Comparison of ENCODE assay signal across 11 cellular contexts in the genomic region with DNA sequence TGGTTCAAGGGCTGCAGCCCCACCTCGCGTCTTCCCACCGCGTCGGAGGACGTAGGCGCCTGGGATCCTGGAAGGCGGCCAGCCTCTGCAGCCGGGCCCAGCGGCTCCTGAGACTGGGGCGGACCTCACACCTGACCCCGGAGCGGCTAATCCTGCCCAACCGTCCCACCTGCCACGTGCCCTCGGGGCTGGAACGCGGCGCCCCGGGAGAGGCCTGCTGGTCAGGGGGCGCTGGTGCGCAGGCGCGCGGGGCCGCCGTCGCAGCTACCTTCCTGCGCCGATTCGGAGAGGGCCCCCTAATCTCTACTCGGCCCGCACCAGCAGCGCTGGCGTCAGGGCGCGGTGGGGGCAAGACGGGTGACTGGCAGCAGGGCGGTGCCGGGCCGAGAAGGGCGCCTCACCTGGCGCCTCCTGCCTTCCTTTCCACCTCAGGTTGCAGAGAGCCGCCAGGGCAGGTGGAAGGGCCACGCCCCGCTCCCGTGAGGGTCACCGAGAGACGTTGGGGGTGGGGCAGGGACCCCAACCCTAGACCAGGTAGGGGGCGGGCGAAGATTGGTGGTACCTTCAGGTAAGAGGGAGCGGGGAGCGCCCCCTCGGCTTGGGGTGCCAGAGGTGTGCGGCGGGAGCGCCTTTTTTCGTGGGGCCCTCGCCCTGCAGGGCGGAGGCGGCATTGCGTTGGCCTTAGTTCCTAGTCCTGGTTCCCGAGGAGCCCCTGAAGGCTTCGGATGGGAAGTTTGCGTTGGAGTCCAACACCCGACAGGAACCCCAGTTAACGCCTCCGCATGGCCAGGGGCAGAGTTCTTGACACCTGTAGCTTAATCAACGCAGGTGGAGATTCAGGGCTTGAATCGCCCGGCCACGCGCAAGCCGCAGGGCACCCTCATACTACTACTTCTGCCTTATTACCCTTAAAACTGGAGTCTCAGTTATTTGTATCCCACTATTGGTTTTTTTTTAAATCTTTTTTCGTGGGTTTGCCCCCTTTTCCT. TPM values are rescaled to one million over a fixed set of nuclear protein-coding genes. Genes with fewer than 3 reads are reported as not detected.
DNase-seq lines count a peak whose midpoint lies in the region; ATAC-seq, FAIRE-seq and TF ChIP-seq lines count a peak whose summit lies in the region.
"Had no signal": no experiment of that assay in that cellular context is flagged by ENCODE, and none has a peak within 500 bp of the region (broad histone marks: within the 10 kb centered on the region; RNA-seq: fewer than 3 reads in every experiment).

A gene with protein sequence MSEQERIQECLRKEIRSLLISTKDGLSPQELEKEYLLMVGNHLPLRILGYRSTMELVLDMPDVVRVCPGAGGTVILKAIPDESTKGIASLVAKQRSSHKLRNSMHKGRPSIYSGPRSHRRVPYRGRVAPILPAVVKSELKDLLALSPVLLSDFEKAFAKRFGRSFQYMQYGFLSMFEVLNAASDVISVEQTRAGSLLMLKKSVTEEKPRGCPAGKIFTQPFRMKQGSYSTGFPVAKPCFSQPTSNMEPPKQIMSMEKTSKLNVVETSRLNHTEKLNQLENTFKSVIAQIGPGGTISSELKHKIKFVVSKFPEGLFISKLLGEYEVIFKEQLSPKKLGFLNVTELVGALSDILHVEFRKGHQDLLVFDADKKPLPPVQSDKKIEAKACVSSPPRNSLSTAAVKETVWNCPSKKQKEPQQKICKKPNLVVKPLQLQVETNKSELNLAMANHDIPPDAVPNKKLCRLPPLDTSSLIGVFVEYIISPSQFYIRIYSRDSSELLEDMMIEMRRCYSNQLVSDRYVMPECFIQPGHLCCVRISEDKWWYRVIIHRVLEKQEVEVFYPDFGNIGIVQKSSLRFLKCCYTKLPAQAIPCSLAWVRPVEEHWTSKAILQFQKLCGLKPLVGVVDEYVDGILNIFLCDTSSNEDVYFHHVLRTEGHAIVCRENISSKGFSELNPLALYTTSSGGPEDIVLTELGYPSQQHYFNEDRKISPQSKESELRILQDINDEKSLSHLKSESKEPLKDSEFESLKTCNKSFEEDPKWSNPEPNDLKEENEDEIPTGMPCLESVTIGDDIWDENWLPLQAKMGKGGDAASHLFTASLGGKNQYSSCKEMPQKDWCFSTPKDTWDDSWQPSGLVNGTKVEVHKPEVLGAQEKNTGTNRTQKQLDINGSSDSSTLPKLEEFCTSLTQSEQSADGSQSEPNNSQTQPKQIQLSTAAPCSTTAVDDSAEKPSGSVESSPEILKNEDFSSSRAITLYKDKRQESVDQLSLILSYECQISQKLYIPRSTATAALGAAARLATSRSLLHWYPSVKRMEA (plus strand): TSS at position 241 of the 989 bp plus-strand sequence. CDS start 784 bp downstream, outside the sequence.

- no peak within 1 kb of the TSS for H3K27ac Mint-ChIP-seq in T-helper 2 cell treated with Interferon-gamma antibody and Interleukin-4, amounts not matched to agents 5 μg/mL and 100 μg/mL, for 36 hours
- H3K27ac Mint-ChIP-seq: T-helper 1 cell treated with Interleukin-12 subunit alpha and Interleukin-12 subunit beta and Interleukin-4 antibody, amounts not matched to agents 30 μg/mL and 1 μg/mL, for 36 hours had no signal

- H3K4me2 ChIP-seq in keratinocyte (ENCODE audit: control insufficient read depth, extremely low read depth, insufficient read depth, low read depth, low read length) = peak within 1 kb of the TSS; percentile 50

- DNase-seq in NCI-H524 (lab: John Stamatoyannopoulos, UW) = peak; percentile 19 to 23
- DNase-seq in NCI-H524 treated with DMSO at 0.1 percent for 48 hours (lab: John Stamatoyannopoulos, UW) = no peak
- no peak for DNase-seq in adipocyte (ENCODE audit: low read depth)
- no peak for DNase-seq in keratinocyte (ENCODE audit: low read depth, low spot score)
- DNase-seq in thoracic aorta (ENCODE audit: low spot score) = no peak
- no peak for DNase-seq in NOMO-1 treated with dmso at 0.1 percent for 144 hours (lab: John Stamatoyannopoulos, UW; ENCODE audit: unreplicated experiment)
- DNase-seq in T-helper 2 cell treated with Interferon-gamma antibody and Interleukin-4, amounts not matched to agents 5 μg/mL and 100 μg/mL, for 36 hours (ENCODE audit: low spot score) = no peak
- no peak for DNase-seq in superior temporal gyrus (ENCODE audit: extremely low spot score)
- DNase-seq: stimulated activated naive CD4-positive, alpha-beta T cell had no signal

- no peaks in the 10 kb centered on the region for H3K36me3 Mint-ChIP-seq in T-helper 2 cell treated with Interferon-gamma antibody and Interleukin-4, amounts not matched to agents 5 μg/mL and 100 μg/mL, for 36 hours (ENCODE audit: low read depth)

- H3K4me1 ChIP-seq in adipocyte (ENCODE audit: control insufficient read depth, insufficient read depth, low read length) = no peaks in the 10 kb centered on the region
- no peaks in the 10 kb centered on the region for H3K4me1 ChIP-seq in keratinocyte (ENCODE audit: control insufficient read depth, extremely low read depth, insufficient read depth, low read length)
- H3K4me1 ChIP-seq in thoracic aorta (ENCODE audit: control insufficient read depth in 1 of 2, low read depth in 2 of 2) = peaks cover 0 to 8% of the 10 kb centered on the region in 2 donors

- H3K4me1 Mint-ChIP-seq in T-helper 2 cell treated with Interferon-gamma antibody and Interleukin-4, amounts not matched to agents 5 μg/mL and 100 μg/mL, for 36 hours (ENCODE audit: low read depth) = no peaks in the 10 kb centered on the region

- dilution Hi-C loops in keratinocyte (cut with MboI; ENCODE audit: extremely low pct_ligation_motif_present, low sequenced_read_pairs) = no loop called here

- H3K9me3 Mint-ChIP-seq in T-helper 2 cell treated with Interferon-gamma antibody and Interleukin-4, amounts not matched to agents 5 μg/mL and 100 μg/mL, for 36 hours = no peaks in the 10 kb centered on the region
- H3K9me3 Mint-ChIP-seq: T-helper 1 cell treated with Interleukin-12 subunit alpha and Interleukin-12 subunit beta and Interleukin-4 antibody, amounts not matched to agents 30 μg/mL and 1 μg/mL, for 36 hours had no signal

- H3K4me3 ChIP-seq in adipocyte (ENCODE audit: low read length) (peak within 1 kb of the TSS; percentile 33), keratinocyte (ENCODE audit: control insufficient read depth in 2 of 3, extremely low read depth in 1 of 3, insufficient read depth in 2 of 3, low read depth in 1 of 3, low read length in 3 of 3) (peak within 1 kb of the TSS; percentile 26 to 47 (median 32)), thoracic aorta (peak within 1 kb of the TSS; percentile 58)

- H2AFZ ChIP-seq in keratinocyte (ENCODE audit: control insufficient read depth, low read length) = peak within 1 kb of the TSS; percentile 29

- H3K27me3 ChIP-seq in adipocyte (replicated peaks; ENCODE audit: control insufficient read depth, insufficient read depth, low read length) (peaks cover 60% of the 10 kb centered on the region), keratinocyte (ENCODE audit: control insufficient read depth, extremely low read depth, insufficient read depth, low read length) (peaks cover 34% of the 10 kb centered on the region), thoracic aorta (replicated peaks; ENCODE audit: insufficient read depth) (peaks cover 9% of the 10 kb centered on the region)

- no peaks in the 10 kb centered on the region for H3K79me2 ChIP-seq in keratinocyte (ENCODE audit: control insufficient read depth, insufficient read depth, low read length)

- H3K36me3 ChIP-seq in adipocyte (ENCODE audit: control insufficient read depth, insufficient read depth, low read length, severe bottlenecking) = no peaks in the 10 kb centered on the region
- H3K36me3 ChIP-seq in keratinocyte (ENCODE audit: control insufficient read depth in 2 of 2, extremely low read depth in 1 of 2, insufficient read depth in 2 of 2, low read length in 2 of 2) = no peaks in the 10 kb centered on the region
- H3K36me3 ChIP-seq in thoracic aorta = no peaks in the 10 kb centered on the region

- H3K27me3 Mint-ChIP-seq in T-helper 2 cell treated with Interferon-gamma antibody and Interleukin-4, amounts not matched to agents 5 μg/mL and 100 μg/mL, for 36 hours (ENCODE audit: low read depth) = peaks cover 23% of the 10 kb centered on the region

- no peak for ATAC-seq in thoracic aorta (ENCODE audit: insufficient number of reproducible peaks, low FRiP score, low read depth)

- H3K4me3 Mint-ChIP-seq in T-helper 2 cell treated with Interferon-gamma antibody and Interleukin-4, amounts not matched to agents 5 μg/mL and 100 μg/mL, for 36 hours = no peak within 1 kb of the TSS
- H3K4me3 Mint-ChIP-seq: T-helper 1 cell treated with Interleukin-12 subunit alpha and Interleukin-12 subunit beta and Interleukin-4 antibody, amounts not matched to agents 30 μg/mL and 1 μg/mL, for 36 hours had no signal

- H3K27ac ChIP-seq in keratinocyte (ENCODE audit: control insufficient read depth, insufficient read depth, low read length) = no peak within 1 kb of the TSS
- no peak within 1 kb of the TSS for H3K27ac ChIP-seq in thoracic aorta

- H3K9me3 ChIP-seq in adipocyte (ENCODE audit: control insufficient read depth, low read length) (peaks cover 8% of the 10 kb centered on the region), keratinocyte (ENCODE audit: control insufficient read depth, low read depth, low read length) (no peaks in the 10 kb centered on the region), thoracic aorta (no peaks in the 10 kb centered on the region)

- no peak for FAIRE-seq in keratinocyte (lab: Jason Lieb, UNC)

- TF ChIP-seq CTCF in keratinocyte (optimal IDR thresholded peaks at IDR 0.05 in 1 of 3, IDR thresholded peaks at IDR 0.05 in 1 of 3, conservative IDR thresholded peaks at IDR 0.05 in 1 of 3; ENCODE audit: extremely low read depth in 1 of 3, insufficient read depth in 2 of 3, low read length in 3 of 3) = peak in 1 of 3 experiments; percentile 7
- TF ChIP-seq CTCF in thoracic aorta (IDR thresholded peaks at IDR 0.05) = no peak

- no peaks in the 10 kb centered on the region for H3K9me1 ChIP-seq in keratinocyte (ENCODE audit: control insufficient read depth, extremely low read depth, insufficient read depth, low read length)

- no peaks in the 10 kb centered on the region for H4K20me1 ChIP-seq in keratinocyte (ENCODE audit: control insufficient read depth, extremely low read depth, insufficient read depth, low read length)

- H3K9ac ChIP-seq in adipocyte (ENCODE audit: low read length) (no peak within 1 kb of the TSS), keratinocyte (ENCODE audit: control insufficient read depth, extremely low read depth, insufficient read depth, low read length) (no peak within 1 kb of the TSS)

RNA-seq across cellular contexts. Expression of the gene that starts here (rescaled TPM):
- polyA plus RNA-seq in keratinocyte = 0.04 TPM in 1 of 3 replicates, not detected in the others
- polyA plus RNA-seq in keratinocyte (2011; ENCODE audit: low read depth) = not detected
- polyA plus RNA-seq in keratinocyte (2011; cell fraction: cytosol; rRNA removed) = not detected in 2 replicates
- 0.05 and 0.08 TPM in 2 replicates for polyA plus RNA-seq in keratinocyte (2011; cell fraction: nucleus; rRNA removed)
- not detected in 2 replicates for polyA plus RNA-seq in keratinocyte (2012; ENCODE audit: low replicate concordance)
- not detected in 3 replicates for polyA minus RNA-seq in keratinocyte
- polyA minus RNA-seq in keratinocyte (2011; cell fraction: cytosol; rRNA and poly(A)+ RNA removed) = not detected
- polyA minus RNA-seq in keratinocyte (2011; cell fraction: nucleus; rRNA and poly(A)+ RNA removed) = not detected in 2 replicates
- total RNA-seq in thoracic aorta = under 1 TPM in 1 of 2 donors, not detected in 1; 0.14 TPM
- total RNA-seq: pulmonary artery endothelial cell had no signal

Comparison
In these comparisons a context has a peak if more than half of its experiments do, and no peak if none do; other contexts are left out.
1. DNase-seq: peak in NCI-H524 (2 of 2); none in NCI-H524 treated with DMSO at 0.1 percent for 48 hours (single experiment), adipocyte (single experiment), keratinocyte (single experiment), thoracic aorta (single experiment), NOMO-1 treated with dmso at 0.1 percent for 144 hours (single experiment), T-helper 2 cell treated with Interferon-gamma antibody and Interleukin-4, amounts not matched to agents 5 μg/mL and 100 μg/mL, for 36 hours (single experiment) and superior temporal gyrus (single experiment).
2. Peak in every context shown above with its lines, with median percentiles within 50 percentile points of each other: H3K4me3 ChIP-seq.